In the genomic region with DNA sequence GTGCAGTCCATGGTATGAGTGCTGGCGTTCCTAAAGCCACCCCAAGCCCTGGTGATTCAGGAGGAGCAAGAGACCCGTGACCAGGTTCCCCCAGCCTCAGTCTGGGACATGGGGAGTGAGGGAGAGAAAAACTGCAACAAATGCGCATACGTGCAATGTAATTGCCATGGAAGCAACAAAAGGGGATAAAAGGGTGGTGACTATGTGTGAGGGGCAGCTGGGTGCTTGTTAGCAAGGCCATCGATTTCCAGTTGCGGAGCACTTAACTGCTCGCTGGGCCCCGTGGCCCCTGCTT, we compare ENCODE assay signal across 8 cellular contexts. TPM values are rescaled to one million over a fixed set of nuclear protein-coding genes. Genes with fewer than 3 reads are reported as not detected.
A peak's percentile ranks its signal among the peaks of the same experiment; 100 is the strongest.
DNase-seq lines count a peak whose midpoint lies in the region; ATAC-seq and TF ChIP-seq lines count a peak whose summit lies in the region.

No MANE protein-coding gene starts in this region.

- peaks cover 5% of the 10 kb centered on the region; the same call in 1 of the 2 replicates for H4K20me1 ChIP-seq in DND-41 (ENCODE audit: insufficient read depth, low read length)

- intact Hi-C loops in prostate gland (cut with DNase I) = loop anchor here (10.0 kb wide), 1 partner anchor 170 kb away; a partner anchor contains a TSS

- 74% methylated on average over 8 of the region's 8 CpGs for WGBS in prostate gland

- H3K9ac ChIP-seq in DND-41 (ENCODE audit: low read depth, low read length) (no peak overlapping the region), SK-N-MC (ENCODE audit: insufficient read length) (peak overlapping the region; percentile 72)

- peaks cover 13% of the 10 kb centered on the region for H3K4me1 ChIP-seq in DND-41 (ENCODE audit: insufficient read depth, low read length)
- H3K4me1 ChIP-seq in prostate gland (replicated peaks) = peaks cover 5% of the 10 kb centered on the region

- H3K79me2 ChIP-seq in DND-41 (ENCODE audit: insufficient read depth, low read length) = no peaks in the 10 kb centered on the region

- H3K4me3 ChIP-seq in DND-41 (ENCODE audit: low read depth in 1 of 2, low read length in 2 of 2) (no peak overlapping the region), SK-N-MC (peak overlapping the region; percentile 86), fibroblast of pulmonary artery (replicated peaks; ENCODE audit: low read depth, low read length) (peak overlapping the region; percentile 55), prostate gland (no peak overlapping the region)

- H3K27me3 ChIP-seq in DND-41 (ENCODE audit: insufficient read depth, low read length, poor library complexity) = peaks cover 20% of the 10 kb centered on the region
- H3K27me3 ChIP-seq in prostate gland (replicated peaks; ENCODE audit: insufficient read depth) = no peaks in the 10 kb centered on the region

- peak overlapping the region; percentile 62; the same call in 1 of the 2 replicates for H3K4me2 ChIP-seq in DND-41 (ENCODE audit: insufficient read depth, low read length)

- TF ChIP-seq CTCF in DND-41 (IDR thresholded peaks at IDR 0.05; ENCODE audit: borderline replicate concordance, extremely low read depth, low read length, poor library complexity, severe bottlenecking) (no peak), fibroblast of pulmonary artery (IDR thresholded peaks at IDR 0.05; ENCODE audit: low read length, missing control alignments) (no peak), prostate gland (IDR thresholded peaks at IDR 0.05) (no peak)

- peak overlapping the region; percentile 51 for H2AFZ ChIP-seq in DND-41 (ENCODE audit: low read depth, low read length)

- H3K27ac ChIP-seq in DND-41 (ENCODE audit: low read length) (no peak overlapping the region), SK-N-MC (no peak overlapping the region), prostate gland (peak overlapping the region; percentile 50 to 53)

- no peak for TF ChIP-seq POLR2A in prostate gland (IDR thresholded peaks at IDR 0.05)

- H3K36me3 ChIP-seq in DND-41 (ENCODE audit: insufficient read depth, low read length) (no peaks in the 10 kb centered on the region), SK-N-MC (ENCODE audit: insufficient read depth, low read length) (no peaks in the 10 kb centered on the region), prostate gland (no peaks in the 10 kb centered on the region)

- DNase-seq in DND-41 (no peak), SK-N-MC (ENCODE audit: low read depth, low spot score) (no peak), fibroblast of pulmonary artery (ENCODE audit: low read depth) (no peak), prostate gland (ENCODE audit: low spot score) (no peak), SKM-1 treated with dmso at 0.1 percent for 144 hours (lab: John Stamatoyannopoulos, UW; ENCODE audit: unreplicated experiment) (no peak)
- no peak for DNase-seq in stimulated activated CD4-positive, alpha-beta T cell treated with anti-CD3 and anti-CD28 coated beads, Interleukin-2, amount 100 ng/mL, for 48 hours
- no peak for DNase-seq in activated CD4-positive, alpha-beta T cell treated with anti-CD3 and anti-CD28 coated beads for 48 hours

- ATAC-seq in DND-41 (ENCODE audit: insufficient read depth, low read depth) = no peak
- ATAC-seq in GM21737 (IDR thresholded peaks at IDR 0.05; ENCODE audit: unreplicated experiment) = no peak

- H3K9me3 ChIP-seq in DND-41 (ENCODE audit: insufficient read depth, low read length, severe bottlenecking) = no peaks in the 10 kb centered on the region
- no peaks in the 10 kb centered on the region for H3K9me3 ChIP-seq in SK-N-MC (ENCODE audit: low read depth, low read length)
- H3K9me3 ChIP-seq in prostate gland = no peaks in the 10 kb centered on the region

RNA-seq across cellular contexts. Expression of a gene that starts 0.7 kb away (rescaled TPM):
- total RNA-seq in prostate gland = 10 to 100 TPM; 15.8 to 38.0 TPM

Comparison
In these comparisons a context has a peak if more than half of its experiments do, and no peak if none do; other contexts are left out.
1. H3K27ac ChIP-seq: peak in prostate gland (2 of 2); none in DND-41 (single experiment) and SK-N-MC (single experiment).
2. H3K4me3 ChIP-seq: peak in SK-N-MC (single experiment) and fibroblast of pulmonary artery (single experiment); none in DND-41 (0 of 2) and prostate gland (0 of 2).